8 cellular contexts compared by ENCODE assay signal in the genomic region with DNA sequence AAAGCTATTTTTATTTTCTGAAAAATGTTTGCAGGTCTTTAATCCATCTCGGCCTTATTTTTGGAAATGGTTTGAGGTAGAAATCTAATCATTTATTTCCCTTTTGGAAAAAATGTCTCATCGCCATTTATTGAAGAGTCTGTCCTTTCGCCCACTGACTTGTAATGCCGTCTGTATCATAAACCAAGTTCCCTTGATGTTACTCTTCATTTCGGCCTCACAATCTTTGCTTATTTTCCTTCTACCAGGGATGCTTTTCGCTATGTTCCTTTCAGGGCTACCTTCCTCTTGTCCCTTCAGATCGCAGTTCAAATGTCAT. TPM values are rescaled to one million over a fixed set of nuclear protein-coding genes. Genes with fewer than 3 reads are reported as not detected.
A peak's percentile ranks its signal among the peaks of the same experiment; 100 is the strongest.
DNase-seq lines count a peak whose midpoint lies in the region; ATAC-seq and TF ChIP-seq lines count a peak whose summit lies in the region.

No MANE protein-coding gene starts in this region.

- no peak for TF ChIP-seq EP300 in gastroesophageal sphincter (IDR thresholded peaks at IDR 0.05)

- in situ Hi-C loops in gastrocnemius medialis (cut with MboI; ENCODE audit: low sequenced_read_pairs in 4 of 4) = loop anchor here in 2 of 4 donors (5.0 to 10.0 kb wide), 2 partner anchors 94 to 97 kb away; a partner anchor contains a TSS

- 19 to 28% methylated on average over 4 to 7 of the region's 7 CpGs for WGBS in gastroesophageal sphincter (ENCODE audit: low coverage in 1 of 2), 2 donors

- TF ChIP-seq CTCF in DOHH2 (IDR thresholded peaks at IDR 0.05; ENCODE audit: low read depth, low read length, poor library complexity, severe bottlenecking) = no peak
- TF ChIP-seq CTCF in gastroesophageal sphincter (IDR thresholded peaks at IDR 0.05) = no peak
- TF ChIP-seq CTCF in gastrocnemius medialis (IDR thresholded peaks at IDR 0.05 in 4 of 5, conservative IDR thresholded peaks at IDR 0.05 in 1 of 5) = no peak

- H3K27ac ChIP-seq in DOHH2 (ENCODE audit: low read depth, low read length) (peak overlapping the region; percentile 28), SJSA1 (peak overlapping the region; percentile 90), gastroesophageal sphincter (peak overlapping the region; percentile 83 to 97 (median 96)), gastrocnemius medialis (peak overlapping the region; percentile 92 to 99 (median 96))

- no peaks in the 10 kb centered on the region for H3K9me2 ChIP-seq in DOHH2 (replicated peaks; ENCODE audit: control insufficient read depth, low read length)

- peaks cover 49% of the 10 kb centered on the region for H3K79me2 ChIP-seq in DOHH2 (ENCODE audit: control insufficient read depth, low read length)

- H3K4me2 ChIP-seq in DOHH2 (ENCODE audit: low read length) = peak overlapping the region; percentile 75

- no peaks in the 10 kb centered on the region for H3K9me3 ChIP-seq in DOHH2 (ENCODE audit: control insufficient read depth, insufficient read depth, low read length)
- H3K9me3 ChIP-seq in SJSA1 (replicated peaks) = no peaks in the 10 kb centered on the region
- no peaks in the 10 kb centered on the region for H3K9me3 ChIP-seq in gastroesophageal sphincter
- H3K9me3 ChIP-seq in gastrocnemius medialis = no peaks in the 10 kb centered on the region

- H3K4me1 ChIP-seq in DOHH2 (ENCODE audit: control insufficient read depth, low read length) (peaks cover 37% of the 10 kb centered on the region), SJSA1 (replicated peaks) (peaks cover 16% of the 10 kb centered on the region), gastroesophageal sphincter (peaks cover 16 to 42% (median 25%) of the 10 kb centered on the region in 3 donors), gastrocnemius medialis (peaks cover 41 to 42% of the 10 kb centered on the region in 2 donors)

- DNase-seq in SJSA1 (ENCODE audit: low read depth in 1 of 2, low spot score in 2 of 2) (no peak), gastrocnemius medialis (no peak), NOMO-1 treated with DMSO at 0.1 percent for 48 hours (lab: John Stamatoyannopoulos, UW; ENCODE audit: unreplicated experiment) (no peak), NOMO-1 (lab: John Stamatoyannopoulos, UW; ENCODE audit: unreplicated experiment in 2 of 2) (no peak), NCI-H524 treated with DMSO at 0.1 percent for 48 hours (lab: John Stamatoyannopoulos, UW) (no peak), AG08395 (ENCODE audit: low spot score) (no peak)

- H3K36me3 ChIP-seq in DOHH2 (ENCODE audit: control insufficient read depth, low read length) (peaks cover 16% of the 10 kb centered on the region; the same call in 1 of the 2 replicates), SJSA1 (peaks cover 5% of the 10 kb centered on the region), gastroesophageal sphincter (no peaks in the 10 kb centered on the region), gastrocnemius medialis (no peaks in the 10 kb centered on the region)

- peaks cover 36% of the 10 kb centered on the region for H4K20me1 ChIP-seq in DOHH2 (ENCODE audit: control insufficient read depth, insufficient read depth, low read depth, low read length)

- intact Hi-C loops in gastrocnemius medialis (cut with DNase I; ENCODE audit: low total_unique reads) = loop anchor here (1.0 to 5.0 kb wide), 4 partner anchors 63 to 232 kb away; a partner anchor contains a TSS

- ATAC-seq in gastroesophageal sphincter (no peak), gastrocnemius medialis (no peak)

- TF ChIP-seq POLR2A in gastroesophageal sphincter (IDR thresholded peaks at IDR 0.05) = no peak
- no peak for TF ChIP-seq POLR2A in gastrocnemius medialis (IDR thresholded peaks at IDR 0.05)

- 0 out of 2 replicates have a peak, but pooled peaks cover 4% of the 10 kb centered on the region for H3F3A ChIP-seq in DOHH2 (ENCODE audit: control insufficient read depth, insufficient read depth)

- H3K27me3 ChIP-seq in DOHH2 (ENCODE audit: control insufficient read depth, low read length) (no peaks in the 10 kb centered on the region), SJSA1 (replicated peaks) (no peaks in the 10 kb centered on the region), gastroesophageal sphincter (no peaks in the 10 kb centered on the region), gastrocnemius medialis (no peaks in the 10 kb centered on the region)

- peak overlapping the region; percentile 90 for H3K4me3 ChIP-seq in DOHH2 (ENCODE audit: low read length)
- H3K4me3 ChIP-seq in SJSA1 = peak overlapping the region; percentile 76
- peak overlapping the region; percentile 92 to 95 for H3K4me3 ChIP-seq in gastroesophageal sphincter
- peak overlapping the region; percentile 73 to 98 (median 89) for H3K4me3 ChIP-seq in gastrocnemius medialis

RNA-seq across cellular contexts. Expression of a gene that starts 0.4 kb away (rescaled TPM):
- total RNA-seq in SJSA1 (2014; rRNA removed; shearing (Covaris generic)) = 14.3 and 19.6 TPM in 2 replicates
- total RNA-seq in gastroesophageal sphincter (10 to 100 TPM; 19.4 to 28.7 (median 27.9) TPM), gastrocnemius medialis (10 to 100 TPM; 12.3 to 15.9 (median 15.0) TPM)

Comparison
In these comparisons a context has a peak if more than half of its experiments do, and no peak if none do; other contexts are left out.
1. H3K27ac ChIP-seq: peak in every context shown above with its lines; median percentile 96 in gastrocnemius medialis; 96 in gastroesophageal sphincter; 90 in SJSA1; 28 in DOHH2.